Comparison of ENCODE assay signal across 11 cellular contexts in the genomic region with DNA sequence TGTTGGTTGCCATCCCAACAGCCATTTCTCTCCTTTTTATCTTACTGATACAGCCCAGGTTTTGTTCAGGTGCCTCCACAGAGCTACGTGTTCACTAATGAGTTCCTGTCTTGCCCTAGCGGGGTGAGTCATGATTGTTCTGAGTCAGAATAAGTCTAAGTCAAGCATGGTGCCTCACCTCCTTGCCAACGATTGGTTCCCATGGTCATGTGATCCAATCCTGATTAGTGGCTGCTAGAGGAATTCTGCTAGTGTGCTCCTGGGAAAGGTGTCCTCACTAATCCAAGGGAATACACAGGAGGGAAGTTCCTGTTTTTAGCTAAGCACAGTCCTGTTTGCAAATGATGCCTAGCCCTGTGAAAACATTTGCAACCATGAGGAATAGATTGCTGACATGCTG.
DNase-seq lines count a peak whose midpoint lies in the region; ATAC-seq and TF ChIP-seq lines count a peak whose summit lies in the region.
"Had no signal": no experiment of that assay in that cellular context is flagged by ENCODE, and none has a peak within 500 bp of the region (broad histone marks: within the 10 kb centered on the region; RNA-seq: fewer than 3 reads in every experiment).

No MANE protein-coding gene starts in this region.

- H3K4me1 ChIP-seq in osteoblast (ENCODE audit: insufficient read depth, low read length) = peaks cover 7% of the 10 kb centered on the region
- no peaks in the 10 kb centered on the region for H3K4me1 ChIP-seq in CD8-positive, alpha-beta T cell (ENCODE audit: insufficient read depth, low read length)
- no peaks in the 10 kb centered on the region for H3K4me1 ChIP-seq in CD4-positive, alpha-beta memory T cell (ENCODE audit: insufficient read depth, low read length)

- TF ChIP-seq CTCF in osteoblast (IDR thresholded peaks at IDR 0.05; ENCODE audit: extremely low read depth, low read depth, low read length) = no peak
- no peak for TF ChIP-seq CTCF in CD8-positive, alpha-beta T cell (IDR thresholded peaks at IDR 0.05)

- H3K36me3 Mint-ChIP-seq in activated CD4-positive, alpha-beta memory T cell treated with anti-CD3 and anti-CD28 coated beads for 36 hours = no peaks in the 10 kb centered on the region
- no peaks in the 10 kb centered on the region for H3K36me3 Mint-ChIP-seq in activated CD4-positive, alpha-beta memory T cell treated with anti-CD3 and anti-CD28 coated beads, Interleukin-2, amount 10 ng/mL, durations not matched to agents 7 days and 5 days (ENCODE audit: low read depth)
- no peaks in the 10 kb centered on the region for H3K36me3 Mint-ChIP-seq in CD8-positive, alpha-beta T cell
- H3K36me3 Mint-ChIP-seq in CD4-positive, alpha-beta memory T cell = no peaks in the 10 kb centered on the region

- no peaks in the 10 kb centered on the region for H3K9me3 ChIP-seq in osteoblast (ENCODE audit: low read depth, low read length)
- no peaks in the 10 kb centered on the region for H3K9me3 ChIP-seq in CD8-positive, alpha-beta T cell (ENCODE audit: low read length)
- no peaks in the 10 kb centered on the region for H3K9me3 ChIP-seq in CD4-positive, alpha-beta memory T cell (ENCODE audit: control insufficient read depth in 1 of 2, low read length in 2 of 2)

- POLR2A ChIA-PET in activated CD4-positive, alpha-beta memory T cell treated with anti-CD3 and anti-CD28 coated beads for 36 hours (lab: Charles Lee) = no interaction called here
- POLR2A ChIA-PET in activated CD4-positive, alpha-beta memory T cell treated with anti-CD3 and anti-CD28 coated beads, Interleukin-2, amount 10 ng/mL, durations not matched to agents 7 days and 5 days (lab: Charles Lee) = no interaction called here
- POLR2A ChIA-PET in CD8-positive, alpha-beta T cell (lab: Charles Lee) = no interaction called here
- POLR2A ChIA-PET in CD4-positive, alpha-beta memory T cell (lab: Charles Lee; ENCODE audit: partially characterized antibody) = no interaction called here

- no peak overlapping the region for H3K4me2 ChIP-seq in osteoblast (ENCODE audit: insufficient read depth, low read length)

- ATAC-seq in HG02852 (IDR thresholded peaks at IDR 0.05; ENCODE audit: unreplicated experiment) = peak; percentile 76
- ATAC-seq in CD8-positive, alpha-beta T cell = no peak

- H3K79me2 ChIP-seq in osteoblast (ENCODE audit: insufficient read depth, low read length) = no peaks in the 10 kb centered on the region

- in situ Hi-C loops in SK-MEL-5 (cut with HindIII; ENCODE audit: low pct_unique_long_range_greater_than_20kb, low sequenced_read_pairs) = no loop called here

- no peaks in the 10 kb centered on the region for H4K20me1 ChIP-seq in osteoblast (ENCODE audit: insufficient read depth, low read length)

- H3K4me3 Mint-ChIP-seq in activated CD4-positive, alpha-beta memory T cell treated with anti-CD3 and anti-CD28 coated beads for 36 hours = no peak overlapping the region
- no peak overlapping the region for H3K4me3 Mint-ChIP-seq in activated CD4-positive, alpha-beta memory T cell treated with anti-CD3 and anti-CD28 coated beads, Interleukin-2, amount 10 ng/mL, durations not matched to agents 7 days and 5 days
- H3K4me3 Mint-ChIP-seq in CD8-positive, alpha-beta T cell = no peak overlapping the region
- no peak overlapping the region for H3K4me3 Mint-ChIP-seq in CD4-positive, alpha-beta memory T cell

- intact Hi-C loops in activated CD4-positive, alpha-beta memory T cell treated with anti-CD3 and anti-CD28 coated beads for 36 hours (cut with micrococcal nuclease) = no loop called here
- intact Hi-C loops in CD8-positive, alpha-beta T cell (cut with DNase I, micrococcal nuclease) = no loop called here
- intact Hi-C loops in CD4-positive, alpha-beta memory T cell (cut with micrococcal nuclease) = no loop called here

- peaks cover 1% of the 10 kb centered on the region for H3K27me3 ChIP-seq in osteoblast (ENCODE audit: insufficient read depth, low read length)
- no peaks in the 10 kb centered on the region for H3K27me3 ChIP-seq in CD8-positive, alpha-beta T cell (ENCODE audit: insufficient read depth, low read length)
- no peaks in the 10 kb centered on the region for H3K27me3 ChIP-seq in CD4-positive, alpha-beta memory T cell (ENCODE audit: insufficient read depth, low read length)

- peak; percentile 25 for DNase-seq in activated CD4-positive, alpha-beta memory T cell treated with anti-CD3 and anti-CD28 coated beads for 36 hours
- DNase-seq in activated CD4-positive, alpha-beta memory T cell treated with anti-CD3 and anti-CD28 coated beads, Interleukin-2, amount 10 ng/mL, durations not matched to agents 7 days and 5 days = no peak
- DNase-seq in SK-MEL-5 (ENCODE audit: low read depth, low spot score) (peak; percentile 15), osteoblast (ENCODE audit: insufficient read length, low spot score, missing footprints) (peak; percentile 48), CD1c-positive myeloid dendritic cell (ENCODE audit: extremely low spot score) (no peak)
- no peak for DNase-seq in CD8-positive, alpha-beta T cell
- DNase-seq in CD4-positive, alpha-beta memory T cell = no peak
- DNase-seq: AML-193; effector CD4-positive, alpha-beta T cell; NCI-H510A had no signal

- H3K27me3 Mint-ChIP-seq in activated CD4-positive, alpha-beta memory T cell treated with anti-CD3 and anti-CD28 coated beads for 36 hours = peaks cover 4% of the 10 kb centered on the region
- H3K27me3 Mint-ChIP-seq in activated CD4-positive, alpha-beta memory T cell treated with anti-CD3 and anti-CD28 coated beads, Interleukin-2, amount 10 ng/mL, durations not matched to agents 7 days and 5 days = peaks cover 3% of the 10 kb centered on the region
- H3K27me3 Mint-ChIP-seq in CD8-positive, alpha-beta T cell (ENCODE audit: low read depth) = no peaks in the 10 kb centered on the region
- peaks cover 1 to 4% of the 10 kb centered on the region in 2 donors for H3K27me3 Mint-ChIP-seq in CD4-positive, alpha-beta memory T cell

- H3K36me3 ChIP-seq in osteoblast (ENCODE audit: insufficient read depth, low read length) = no peaks in the 10 kb centered on the region
- no peaks in the 10 kb centered on the region for H3K36me3 ChIP-seq in CD8-positive, alpha-beta T cell (ENCODE audit: insufficient read depth, low read length)
- no peaks in the 10 kb centered on the region for H3K36me3 ChIP-seq in CD4-positive, alpha-beta memory T cell (ENCODE audit: insufficient read depth, low read length)

- H3K27ac ChIP-seq in osteoblast (ENCODE audit: low read depth, low read length) = no peak overlapping the region
- no peak overlapping the region for H3K27ac ChIP-seq in CD8-positive, alpha-beta T cell (ENCODE audit: low read depth, low read length)
- no peak overlapping the region for H3K27ac ChIP-seq in CD4-positive, alpha-beta memory T cell (ENCODE audit: low read depth, low read length)

- CTCF ChIA-PET in activated CD4-positive, alpha-beta memory T cell treated with anti-CD3 and anti-CD28 coated beads for 36 hours (lab: Charles Lee) = no interaction called here
- CTCF ChIA-PET in activated CD4-positive, alpha-beta memory T cell treated with anti-CD3 and anti-CD28 coated beads, Interleukin-2, amount 10 ng/mL, durations not matched to agents 7 days and 5 days (lab: Charles Lee) = no interaction called here
- CTCF ChIA-PET in CD8-positive, alpha-beta T cell (lab: Charles Lee) = no interaction called here
- CTCF ChIA-PET in CD4-positive, alpha-beta memory T cell (lab: Charles Lee; ENCODE audit: partially characterized antibody) = no interaction called here

- no peaks in the 10 kb centered on the region for H3K4me1 Mint-ChIP-seq in activated CD4-positive, alpha-beta memory T cell treated with anti-CD3 and anti-CD28 coated beads for 36 hours (ENCODE audit: low read depth)
- H3K4me1 Mint-ChIP-seq in activated CD4-positive, alpha-beta memory T cell treated with anti-CD3 and anti-CD28 coated beads, Interleukin-2, amount 10 ng/mL, durations not matched to agents 7 days and 5 days = no peaks in the 10 kb centered on the region
- H3K4me1 Mint-ChIP-seq in CD8-positive, alpha-beta T cell (ENCODE audit: low read depth) = no peaks in the 10 kb centered on the region
- no peaks in the 10 kb centered on the region for H3K4me1 Mint-ChIP-seq in CD4-positive, alpha-beta memory T cell

- H2AFZ ChIP-seq in osteoblast (ENCODE audit: low read length) = no peak overlapping the region

- H3K27ac Mint-ChIP-seq in activated CD4-positive, alpha-beta memory T cell treated with anti-CD3 and anti-CD28 coated beads for 36 hours = no peak overlapping the region
- no peak overlapping the region for H3K27ac Mint-ChIP-seq in activated CD4-positive, alpha-beta memory T cell treated with anti-CD3 and anti-CD28 coated beads, Interleukin-2, amount 10 ng/mL, durations not matched to agents 7 days and 5 days
- no peak overlapping the region for H3K27ac Mint-ChIP-seq in CD8-positive, alpha-beta T cell
- H3K27ac Mint-ChIP-seq in CD4-positive, alpha-beta memory T cell = no peak overlapping the region

- H3K9me3 Mint-ChIP-seq in activated CD4-positive, alpha-beta memory T cell treated with anti-CD3 and anti-CD28 coated beads for 36 hours = no peaks in the 10 kb centered on the region
- H3K9me3 Mint-ChIP-seq in activated CD4-positive, alpha-beta memory T cell treated with anti-CD3 and anti-CD28 coated beads, Interleukin-2, amount 10 ng/mL, durations not matched to agents 7 days and 5 days = no peaks in the 10 kb centered on the region
- no peaks in the 10 kb centered on the region for H3K9me3 Mint-ChIP-seq in CD8-positive, alpha-beta T cell
- no peaks in the 10 kb centered on the region for H3K9me3 Mint-ChIP-seq in CD4-positive, alpha-beta memory T cell

- no peak overlapping the region for H3K4me3 ChIP-seq in osteoblast (ENCODE audit: insufficient read depth, low read length)
- no peak overlapping the region for H3K4me3 ChIP-seq in CD8-positive, alpha-beta T cell (ENCODE audit: low read depth, low read length)
- H3K4me3 ChIP-seq in CD4-positive, alpha-beta memory T cell (ENCODE audit: low read length in 2 of 2) = no peak overlapping the region

Comparison
In these comparisons a context has a peak if more than half of its experiments do, and no peak if none do; other contexts are left out.
1. DNase-seq: peak in activated CD4-positive, alpha-beta memory T cell treated with anti-CD3 and anti-CD28 coated beads for 36 hours (single experiment), SK-MEL-5 (single experiment) and osteoblast (single experiment); none in activated CD4-positive, alpha-beta memory T cell treated with anti-CD3 and anti-CD28 coated beads, Interleukin-2, amount 10 ng/mL, durations not matched to agents 7 days and 5 days (single experiment), CD1c-positive myeloid dendritic cell (single experiment), CD8-positive, alpha-beta T cell (0 of 7) and CD4-positive, alpha-beta memory T cell (0 of 5).